ENCODE assay signal across 24 cellular contexts in the genomic region with DNA sequence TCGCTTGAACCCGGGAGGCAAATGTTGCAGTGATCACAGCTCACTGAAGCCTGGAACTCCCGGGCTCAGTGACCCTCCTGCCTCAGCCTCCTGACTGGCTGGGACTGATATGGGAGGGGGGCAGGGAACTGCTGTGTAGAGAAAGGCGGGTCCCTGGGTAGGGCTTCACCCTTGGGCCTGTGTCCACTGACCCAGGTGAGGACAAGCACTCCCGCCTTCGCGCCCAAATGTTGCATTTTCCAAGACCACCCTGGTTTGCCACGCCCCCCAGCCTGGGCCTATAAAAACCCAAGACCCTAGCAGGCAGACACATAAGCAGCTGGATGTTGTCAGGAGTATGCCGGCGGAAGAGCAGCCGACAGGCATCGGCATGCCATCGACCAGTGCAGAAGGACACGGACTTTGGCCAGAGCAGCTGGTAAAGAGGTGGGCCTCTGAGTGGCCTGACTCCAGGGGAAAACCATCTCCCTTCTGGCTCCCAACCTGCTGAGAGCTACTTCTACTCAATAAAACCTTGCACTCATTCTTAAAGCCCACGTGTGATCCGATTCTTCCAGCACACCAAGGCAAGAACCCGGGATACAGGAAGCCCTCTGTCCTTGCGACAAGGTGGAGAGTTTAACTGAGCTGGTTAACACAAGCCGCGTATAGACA. TPM values are rescaled to one million over a fixed set of nuclear protein-coding genes. Genes with fewer than 3 reads are reported as not detected.
DNase-seq lines count a peak whose midpoint lies in the region; ATAC-seq and TF ChIP-seq lines count a peak whose summit lies in the region.
"Had no signal": no experiment of that assay in that cellular context is flagged by ENCODE, and none has a peak within 500 bp of the region (broad histone marks: within the 10 kb centered on the region; RNA-seq: fewer than 3 reads in every experiment).

No MANE protein-coding gene starts in this region.

- no peak overlapping the region for H3K4me3 Mint-ChIP-seq in Caco-2 (ENCODE audit: unreplicated experiment)
- no peak overlapping the region for H3K4me3 Mint-ChIP-seq in WTC11
- no peak overlapping the region for H3K4me3 Mint-ChIP-seq in progenitor cell of endocrine pancreas (ENCODE audit: low read depth)
- H3K4me3 Mint-ChIP-seq: CD4-positive, alpha-beta T cell had no signal

- peak; percentile 30 to 49 for DNase-seq in Caco-2
- DNase-seq in WTC11 (ENCODE audit: low spot score), result no peak
- DNase-seq in right lobe of liver, result peak; percentile 79 to 85 (median 82)
- no peak for DNase-seq in progenitor cell of endocrine pancreas (ENCODE audit: low spot score, unreplicated experiment)
- no peak for DNase-seq in esophagus squamous epithelium (lab: John Stamatoyannopoulos, UW)
- DNase-seq in erythroblast (lab: John Stamatoyannopoulos, UW), result no peak
- no peak for DNase-seq in sigmoid colon
- DNase-seq: ACHN; CD4-positive, alpha-beta T cell; COR-L47; GM23248; MG63; NCI-H1417; NCI-H1694 treated with DMSO at 0.1 percent for 48 hours; NCI-H2081 treated with DMSO at 0.1 percent for 48 hours; NCI-H2171 treated with DMSO at 0.1 percent for 48 hours; NCI-H524 treated with DMSO at 0.1 percent for 48 hours; NCI-H82 had no signal

- BruUV-seq in Caco-2 (replicated peaks; lab: Mats Ljungman, UMichigan), result no TSS peak

- H3K4me1 Mint-ChIP-seq in Caco-2 (ENCODE audit: low read depth, unreplicated experiment) (peaks cover 7% of the 10 kb centered on the region), WTC11 (no peaks in the 10 kb centered on the region), progenitor cell of endocrine pancreas (ENCODE audit: low read depth) (no peaks in the 10 kb centered on the region)

- no peak for ATAC-seq in WTC11
- peak; percentile 92 to 97 (median 95) for ATAC-seq in right lobe of liver
- ATAC-seq in GM21515 (IDR thresholded peaks at IDR 0.05; ENCODE audit: unreplicated experiment), result no peak
- ATAC-seq: K562, Right ventricle myocardium inferior had no signal

- peaks cover 50% of the 10 kb centered on the region for H3K36me3 Mint-ChIP-seq in Caco-2 (ENCODE audit: insufficient read depth, unreplicated experiment)
- peaks cover 24% of the 10 kb centered on the region for H3K36me3 Mint-ChIP-seq in WTC11
- peaks cover 11% of the 10 kb centered on the region for H3K36me3 Mint-ChIP-seq in progenitor cell of endocrine pancreas (ENCODE audit: insufficient read depth)

- H3K27me3 Mint-ChIP-seq in Caco-2 (ENCODE audit: insufficient read depth, unreplicated experiment) (no peaks in the 10 kb centered on the region), WTC11 (ENCODE audit: low read depth) (no peaks in the 10 kb centered on the region), progenitor cell of endocrine pancreas (no peaks in the 10 kb centered on the region)
- H3K27me3 Mint-ChIP-seq: CD4-positive, alpha-beta T cell had no signal

- POLR2A ChIA-PET in Caco-2 (lab: Charles Lee) (interaction anchor here (0.6 to 1.9 kb wide), 2 partner anchors 19 to 414 kb away, joined by 5 to 8 read pairs; a partner anchor contains a TSS), WTC11 (lab: Charles Lee) (no interaction called here)

- TF ChIP-seq POLR2A in right lobe of liver (IDR thresholded peaks at IDR 0.05) (peak; percentile 49), esophagus squamous epithelium (IDR thresholded peaks at IDR 0.05) (no peak), erythroblast (IDR thresholded peaks at IDR 0.05; ENCODE audit: low read length) (no peak), sigmoid colon (IDR thresholded peaks at IDR 0.05) (no peak)

- peaks cover 19% of the 10 kb centered on the region for H3K4me1 ChIP-seq in Caco-2
- H3K4me1 ChIP-seq in right lobe of liver, result peaks cover 0 to 27% (median 9%) of the 10 kb centered on the region in 4 donors
- H3K4me1 ChIP-seq in esophagus squamous epithelium, result peaks cover 0 to 8% (median 0%) of the 10 kb centered on the region in 3 donors
- no peaks in the 10 kb centered on the region for H3K4me1 ChIP-seq in sigmoid colon
- H3K4me1 ChIP-seq: BLaER1 had no signal

- CTCF ChIA-PET in Caco-2 (lab: Charles Lee), result no interaction called here
- CTCF ChIA-PET in WTC11 (lab: Charles Lee), result no interaction called here

- no peaks in the 10 kb centered on the region for H3K9me3 ChIP-seq in Caco-2
- no peaks in the 10 kb centered on the region for H3K9me3 ChIP-seq in right lobe of liver
- no peaks in the 10 kb centered on the region for H3K9me3 ChIP-seq in esophagus squamous epithelium
- no peaks in the 10 kb centered on the region for H3K9me3 ChIP-seq in sigmoid colon
- H3K9me3 ChIP-seq: BLaER1, HAP-1, MG63 had no signal

- TF ChIP-seq EP300 in sigmoid colon (IDR thresholded peaks at IDR 0.05), result no peak

- WGBS in right lobe of liver (ENCODE audit: insufficient coverage, low coverage, low lambda C conversion rate, missing lambda C conversion rate), result 23% methylated on average over 15 of the region's 20 CpGs
- WGBS in esophagus squamous epithelium, 2 donors, result 87 to 89% methylated on average over 9 to 12 of the region's 20 CpGs
- 80 to 88% methylated on average over 20 of the region's 20 CpGs for WGBS in sigmoid colon, 2 donors

- no peaks in the 10 kb centered on the region for H3K36me3 ChIP-seq in Caco-2 (ENCODE audit: control insufficient read depth, insufficient read depth, low read length)
- peaks cover 0 to 4% (median 0%) of the 10 kb centered on the region in 4 donors for H3K36me3 ChIP-seq in right lobe of liver
- H3K36me3 ChIP-seq in esophagus squamous epithelium, result peaks cover 0 to 32% (median 10%) of the 10 kb centered on the region in 3 donors
- H3K36me3 ChIP-seq in sigmoid colon, result peaks cover 0 to 44% (median 8%) of the 10 kb centered on the region in 4 donors
- H3K36me3 ChIP-seq: MG63 had no signal

- TF ChIP-seq CTCF in Caco-2 (IDR thresholded peaks at IDR 0.05; ENCODE audit: insufficient read depth in 1 of 2, low read depth in 1 of 2, low read length in 1 of 2, severe bottlenecking in 1 of 2, unreplicated experiment in 1 of 2) (no peak), WTC11 (IDR thresholded peaks at IDR 0.05) (no peak), right lobe of liver (IDR thresholded peaks at IDR 0.05) (no peak), progenitor cell of endocrine pancreas (IDR thresholded peaks at IDR 0.05; ENCODE audit: unreplicated experiment) (no peak), esophagus squamous epithelium (IDR thresholded peaks at IDR 0.05) (no peak), sigmoid colon (IDR thresholded peaks at IDR 0.05) (no peak)

- H3K4me3 ChIP-seq in Caco-2 (ENCODE audit: low read depth, low read length) (no peak overlapping the region), right lobe of liver (peak overlapping the region in 1 of 3 donors; percentile 9), esophagus squamous epithelium (no peak overlapping the region), sigmoid colon (no peak overlapping the region)
- H3K4me3 ChIP-seq: BLaER1, GM23248, HAP-1, K562, MG63 had no signal

- H3K27ac Mint-ChIP-seq in Caco-2 (ENCODE audit: unreplicated experiment) (peak overlapping the region; percentile 64), WTC11 (no peak overlapping the region), progenitor cell of endocrine pancreas (peak overlapping the region; percentile 41)
- H3K27ac Mint-ChIP-seq: CD4-positive, alpha-beta T cell had no signal

- H3K27me3 ChIP-seq in Caco-2 (replicated peaks; ENCODE audit: control insufficient read depth, insufficient read depth, low read length) (no peaks in the 10 kb centered on the region), right lobe of liver (no peaks in the 10 kb centered on the region), esophagus squamous epithelium (no peaks in the 10 kb centered on the region), sigmoid colon (no peaks in the 10 kb centered on the region)
- H3K27me3 ChIP-seq: BLaER1, MG63 had no signal

- intact Hi-C loops in Caco-2 (cut with micrococcal nuclease; ENCODE audit: unreplicated experiment) (no loop called here), right lobe of liver (cut with DNase I) (no loop called here), esophagus squamous epithelium (cut with DNase I) (no loop called here), sigmoid colon (cut with DNase I) (no loop called here)

- no peaks in the 10 kb centered on the region for H3K9me3 Mint-ChIP-seq in Caco-2 (ENCODE audit: unreplicated experiment)
- H3K9me3 Mint-ChIP-seq in WTC11, result no peaks in the 10 kb centered on the region
- H3K9me3 Mint-ChIP-seq in progenitor cell of endocrine pancreas (ENCODE audit: low read depth), result no peaks in the 10 kb centered on the region
- H3K9me3 Mint-ChIP-seq: CD4-positive, alpha-beta T cell had no signal

- peak overlapping the region; percentile 63 to 74 (median 69) for H3K27ac ChIP-seq in right lobe of liver
- H3K27ac ChIP-seq in esophagus squamous epithelium, result no peak overlapping the region
- no peak overlapping the region for H3K27ac ChIP-seq in sigmoid colon
- H3K27ac ChIP-seq: 22Rv1, BLaER1, GM23248 had no signal

TF ChIP-seq in WTC11, 78 proteins besides CTCF, POLR2A, EP300 and RAD21:
- no peak for TF ChIP-seq JAZF1 (CRISPR knock-in tag; IDR thresholded peaks at IDR 0.05)
- 0 out of 2 replicates have a peak, but pooled peaks have one; percentile 17 for TF ChIP-seq GABPB1 (CRISPR knock-in tag; IDR thresholded peaks at IDR 0.05)

RNA-seq across cellular contexts. Expression of a gene that starts 19.1 kb away (rescaled TPM):
- total RNA-seq in Caco-2 (2022) (26.2 and 32.1 TPM in 2 replicates), WTC11 (2021) (24.1 to 28.8 TPM (median 28.2 TPM) in 3 replicates), right lobe of liver (1 to 10 TPM; 4.6 to 6.7 (median 6.0) TPM), progenitor cell of endocrine pancreas (26.6 and 33.5 TPM in 2 replicates), esophagus squamous epithelium (1 to 10 TPM; 5.0 to 9.0 (median 6.5) TPM), sigmoid colon (10 to 100 TPM; 14.3 to 19.1 (median 17.1) TPM)
- polyA plus RNA-seq in sigmoid colon, result 1 to 10 TPM; 2.4 to 8.8 (median 2.5) TPM

RNA-seq across cellular contexts. Expression of a gene that starts 19.2 kb away (rescaled TPM):
- total RNA-seq in Caco-2 (2022) (147 and 167 TPM in 2 replicates), WTC11 (2021) (158 to 177 TPM (median 163 TPM) in 3 replicates), right lobe of liver (10 to 100 TPM; 10.9 to 35.5 (median 29.2) TPM), progenitor cell of endocrine pancreas (111 and 119 TPM in 2 replicates), esophagus squamous epithelium (10 to 100 TPM; 16.3 to 29.8 (median 25.6) TPM), sigmoid colon (10 to 100 TPM; 27.8 to 46.8 (median 31.1) TPM)
- 10 to 100 TPM; 16.2 to 35.2 (median 27.6) TPM for polyA plus RNA-seq in sigmoid colon

RNA-seq across cellular contexts. Expression of a gene that starts 48.7 kb away (rescaled TPM):
- total RNA-seq in Caco-2 (2022) (36.3 and 38.4 TPM in 2 replicates), WTC11 (2021) (16.7 to 26.2 TPM (median 22.1 TPM) in 3 replicates), right lobe of liver (1,000 to 10,000 TPM in 2 of 6 experiments, 100 to 1,000 TPM in 4; 621 to 1,110 (median 800) TPM), progenitor cell of endocrine pancreas (163 and 169 TPM in 2 replicates), esophagus squamous epithelium (100 to 1,000 TPM in 2 of 4 donors, 10 to 100 TPM in 2; 26.6 to 351 (median 80.6) TPM), sigmoid colon (100 to 1,000 TPM; 275 to 539 (median 352) TPM)
- 100 to 1,000 TPM in 2 of 3 donors, 10 to 100 TPM in 1; 77.7 to 124 (median 112) TPM for polyA plus RNA-seq in sigmoid colon

Comparison
In these comparisons a context has a peak if more than half of its experiments do, and no peak if none do; other contexts are left out.
1. DNase-seq: peak in Caco-2 (2 of 2) and right lobe of liver (3 of 3); none in WTC11 (single experiment), progenitor cell of endocrine pancreas (single experiment), esophagus squamous epithelium (single experiment), erythroblast (0 of 2) and sigmoid colon (single experiment).
2. ATAC-seq: peak in right lobe of liver (4 of 4); none in WTC11 (single experiment) and GM21515 (single experiment).
3. H3K27ac ChIP-seq: peak in right lobe of liver (3 of 3); none in esophagus squamous epithelium (0 of 4) and sigmoid colon (0 of 4).